In the genomic region with DNA sequence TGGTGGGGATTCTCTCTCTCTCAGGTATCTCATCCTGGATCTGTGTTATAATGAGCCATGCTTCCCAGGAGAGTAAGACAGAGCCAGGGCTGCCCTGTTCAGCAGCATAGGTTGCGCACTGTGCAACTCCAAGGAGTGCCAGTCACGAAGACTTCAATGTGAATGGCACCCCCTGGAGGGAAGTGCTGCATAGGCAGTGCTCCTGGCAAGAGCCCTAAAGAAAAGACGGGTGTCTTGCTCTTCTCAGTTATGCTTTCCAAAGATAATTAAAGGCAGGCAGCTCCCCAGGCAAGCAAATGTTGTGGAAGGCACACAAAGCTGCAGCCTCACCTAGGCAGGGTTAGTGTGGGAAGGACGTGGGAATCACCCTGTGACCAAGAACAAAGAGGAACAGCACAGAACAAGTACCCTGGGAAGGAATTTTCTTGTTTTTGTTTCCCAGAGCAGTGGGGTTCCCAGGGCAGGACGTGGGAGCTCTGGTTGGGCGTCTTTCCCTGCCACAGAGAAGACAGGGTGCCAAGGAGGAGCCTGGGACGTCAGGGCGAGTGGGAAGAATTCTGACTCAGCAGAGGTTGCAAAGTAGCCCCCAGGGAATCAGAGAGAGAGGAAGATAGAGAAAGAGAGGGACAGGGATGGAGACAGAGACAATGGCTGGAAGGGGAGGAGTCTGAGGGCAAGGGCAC, we compare ENCODE assay signal across 8 cellular contexts.
DNase-seq lines count a peak whose midpoint lies in the region; ATAC-seq, FAIRE-seq and TF ChIP-seq lines count a peak whose summit lies in the region.

No MANE protein-coding gene starts in this region.

- H2AFZ ChIP-seq in H9 (ENCODE audit: low read length) (no peak overlapping the region), keratinocyte (ENCODE audit: control insufficient read depth, low read length) (no peak overlapping the region)

- no peak overlapping the region for H4K91ac ChIP-seq in H9 (ENCODE audit: insufficient read length, low read depth, low read length)

- intact Hi-C loops in colonic mucosa (cut with DNase I): no loop called here

- no peak for ATAC-seq in GM21381 (IDR thresholded peaks at IDR 0.05; ENCODE audit: unreplicated experiment)
- ATAC-seq in naive thymus-derived CD8-positive, alpha-beta T cell: no peak
- ATAC-seq in GM18505 (IDR thresholded peaks at IDR 0.05; ENCODE audit: unreplicated experiment): no peak

- H4K20me1 ChIP-seq in BLaER1 treated with 17β-estradiol and CSF1 and Interleukin-3, amounts not matched to agents 10 nM and 100 nM: no peaks in the 10 kb centered on the region
- H4K20me1 ChIP-seq in H9 (ENCODE audit: control insufficient read depth, insufficient read depth, insufficient read length) (no peaks in the 10 kb centered on the region), keratinocyte (ENCODE audit: control insufficient read depth, extremely low read depth, insufficient read depth, low read length) (no peaks in the 10 kb centered on the region)

- no peak overlapping the region for H2AK5ac ChIP-seq in H9 (ENCODE audit: insufficient read length, low read length)

- peak overlapping the region in 3 of 11 experiments; percentile 16 to 34 (median 28); a peak in 3 of 22 replicates for H3K9ac ChIP-seq in BLaER1 treated with 17β-estradiol and CSF1 and Interleukin-3, amounts not matched to agents 10 nM and 100 nM
- H3K9ac ChIP-seq in H9 (ENCODE audit: extremely low read depth, insufficient read length, low read length) (no peak overlapping the region), keratinocyte (ENCODE audit: control insufficient read depth, extremely low read depth, insufficient read depth, low read length) (no peak overlapping the region), colonic mucosa (ENCODE audit: low read depth in 2 of 2, low read length in 2 of 2) (no peak overlapping the region)

- no peaks in the 10 kb centered on the region for H3K36me3 ChIP-seq in BLaER1 treated with 17β-estradiol and CSF1 and Interleukin-3, amounts not matched to agents 10 nM and 100 nM
- H3K36me3 ChIP-seq in WERI-Rb-1 (no peaks in the 10 kb centered on the region), keratinocyte (ENCODE audit: control insufficient read depth in 2 of 2, extremely low read depth in 1 of 2, insufficient read depth in 2 of 2, low read length in 2 of 2) (no peaks in the 10 kb centered on the region), colonic mucosa (no peaks in the 10 kb centered on the region)

- no peaks in the 10 kb centered on the region for H3K79me1 ChIP-seq in H9 (ENCODE audit: insufficient read depth, low read depth, low read length, poor library complexity, severe bottlenecking)

- H3K23ac ChIP-seq in H9 (ENCODE audit: insufficient read length, low read depth, low read length): no peak overlapping the region

- H3K4me1 Mint-ChIP-seq in H9: peaks cover 51 to 59% of the 10 kb centered on the region in 2 experiments
- H3K4me1 Mint-ChIP-seq in naive thymus-derived CD8-positive, alpha-beta T cell: peaks cover 33 to 49% (median 41%) of the 10 kb centered on the region in 4 donors

- H3K4me1 ChIP-seq in BLaER1 treated with 17β-estradiol and CSF1 and Interleukin-3, amounts not matched to agents 10 nM and 100 nM: peaks cover 70 to 92% (median 85%) of the 10 kb centered on the region in 10 experiments
- H3K4me1 ChIP-seq in H9 (ENCODE audit: insufficient read depth, low read length) (peaks cover 6% of the 10 kb centered on the region; the same call in 1 of the 2 replicates), keratinocyte (ENCODE audit: control insufficient read depth, extremely low read depth, insufficient read depth, low read length) (no peaks in the 10 kb centered on the region), colonic mucosa (no peaks in the 10 kb centered on the region)

- no peak overlapping the region for H2BK20ac ChIP-seq in H9 (ENCODE audit: low read depth, low read length, poor library complexity, severe bottlenecking)

- H3K14ac ChIP-seq in H9 (ENCODE audit: insufficient read depth, low read length): no peak overlapping the region

- peak overlapping the region in 8 of 11 experiments; percentile 16 to 72 (median 67); a peak in 12 of 22 replicates for H3K27ac ChIP-seq in BLaER1 treated with 17β-estradiol and CSF1 and Interleukin-3, amounts not matched to agents 10 nM and 100 nM
- H3K27ac ChIP-seq in H9 (ENCODE audit: insufficient read length, low read depth, low read length) (no peak overlapping the region), WERI-Rb-1 (no peak overlapping the region), keratinocyte (ENCODE audit: control insufficient read depth, insufficient read depth, low read length) (no peak overlapping the region), colonic mucosa (no peak overlapping the region)

- H3K79me2 ChIP-seq in H9 (ENCODE audit: insufficient read depth, low read length) (no peaks in the 10 kb centered on the region), keratinocyte (ENCODE audit: control insufficient read depth, insufficient read depth, low read length) (no peaks in the 10 kb centered on the region)

- no peak overlapping the region for H4K8ac ChIP-seq in H9 (replicated peaks; ENCODE audit: insufficient read length, low read depth, low read length)

- H2BK5ac ChIP-seq in H9 (ENCODE audit: insufficient read length, low read length): no peak overlapping the region

- H3K9me3 Mint-ChIP-seq in H9: no peaks in the 10 kb centered on the region
- H3K9me3 Mint-ChIP-seq in naive thymus-derived CD8-positive, alpha-beta T cell: no peaks in the 10 kb centered on the region

- H3K4me2 ChIP-seq in BLaER1 treated with 17β-estradiol and CSF1 and Interleukin-3, amounts not matched to agents 10 nM and 100 nM: peak overlapping the region; percentile 82 to 91 (median 87); a peak in 21 of 22 replicates
- no peak overlapping the region for H3K4me2 ChIP-seq in H9 (ENCODE audit: insufficient read depth, insufficient read length, low read length)
- H3K4me2 ChIP-seq in keratinocyte (ENCODE audit: control insufficient read depth, extremely low read depth, insufficient read depth, low read depth, low read length): no peak overlapping the region

- H3K27me3 Mint-ChIP-seq in H9 (ENCODE audit: low read depth): peaks cover 9% of the 10 kb centered on the region
- H3K27me3 Mint-ChIP-seq in naive thymus-derived CD8-positive, alpha-beta T cell: no peaks in the 10 kb centered on the region

- TF ChIP-seq CTCF in H9 (conservative IDR thresholded peaks at IDR 0.05) (peak; percentile 42; the same call in 2 of the 3 replicates), WERI-Rb-1 (IDR thresholded peaks at IDR 0.05; ENCODE audit: low read depth, low read length) (peak; percentile 68), keratinocyte (optimal IDR thresholded peaks at IDR 0.05 in 1 of 3, IDR thresholded peaks at IDR 0.05 in 1 of 3, conservative IDR thresholded peaks at IDR 0.05 in 1 of 3; ENCODE audit: extremely low read depth in 1 of 3, insufficient read depth in 2 of 3, low read length in 3 of 3) (peak; percentile 57 to 77 (median 68)), colonic mucosa (IDR thresholded peaks at IDR 0.05) (no peak)

- H3K36me3 Mint-ChIP-seq in H9 (ENCODE audit: insufficient read depth in 1 of 3, low read depth in 3 of 3): no peaks in the 10 kb centered on the region
- H3K36me3 Mint-ChIP-seq in naive thymus-derived CD8-positive, alpha-beta T cell: no peaks in the 10 kb centered on the region

- H3K18ac ChIP-seq in H9 (ENCODE audit: insufficient read length, low read depth, low read length): no peak overlapping the region

- H3K27ac Mint-ChIP-seq in H9: peak overlapping the region; percentile 37 to 62 (median 55); a peak in 4 of 7 replicates
- peak overlapping the region in 3 of 10 donors; percentile 84 to 94 (median 87) for H3K27ac Mint-ChIP-seq in naive thymus-derived CD8-positive, alpha-beta T cell

- dilution Hi-C loops in keratinocyte (cut with MboI; ENCODE audit: extremely low pct_ligation_motif_present, low sequenced_read_pairs): no loop called here

- TF ChIP-seq POLR2A in GM18505 (IDR thresholded peaks at IDR 0.05; ENCODE audit: borderline replicate concordance, extremely low read depth, insufficient read depth, insufficient read length): no peak

- no peaks in the 10 kb centered on the region for H3K9me1 ChIP-seq in keratinocyte (ENCODE audit: control insufficient read depth, extremely low read depth, insufficient read depth, low read length)

- no peak overlapping the region for H3K4me3 ChIP-seq in BLaER1 treated with 17β-estradiol and CSF1 and Interleukin-3, amounts not matched to agents 10 nM and 100 nM
- no peak overlapping the region for H3K4me3 ChIP-seq in WERI-Rb-1 (ENCODE audit: low read depth, low read length)
- no peak overlapping the region for H3K4me3 ChIP-seq in keratinocyte (ENCODE audit: control insufficient read depth in 2 of 3, extremely low read depth in 1 of 3, insufficient read depth in 2 of 3, low read depth in 1 of 3, low read length in 3 of 3)
- H3K4me3 ChIP-seq in colonic mucosa: no peak overlapping the region

- H2BK15ac ChIP-seq in H9 (ENCODE audit: low read depth, low read length): no peak overlapping the region

- no peak overlapping the region for H2BK120ac ChIP-seq in H9 (ENCODE audit: low read depth, low read length, poor library complexity, severe bottlenecking)

- no peak for DNase-seq in H9
- DNase-seq in WERI-Rb-1: peak; percentile 62
- DNase-seq in keratinocyte (ENCODE audit: low read depth, low spot score): peak; percentile 7
- DNase-seq in colonic mucosa: no peak
- no peak for DNase-seq in naive thymus-derived CD8-positive, alpha-beta T cell

- H3K4me3 Mint-ChIP-seq in H9: no peak overlapping the region
- no peak overlapping the region for H3K4me3 Mint-ChIP-seq in naive thymus-derived CD8-positive, alpha-beta T cell

- no peak overlapping the region for H3K4ac ChIP-seq in H9 (ENCODE audit: low read depth, low read length)

- no peak overlapping the region for H3K56ac ChIP-seq in H9 (ENCODE audit: insufficient read length, low read depth, low read length)

- WGBS in H9 (ENCODE audit: extremely low coverage, insufficient read length, low lambda C conversion rate): no CpG with 5 or more reads among the region's 8 CpGs

- H3K23me2 ChIP-seq in H9 (ENCODE audit: insufficient read length, low read depth, low read length, poor library complexity, severe bottlenecking): no peaks in the 10 kb centered on the region

- no peak for FAIRE-seq in keratinocyte (lab: Jason Lieb, UNC)

- no peak overlapping the region for H4K5ac ChIP-seq in H9 (ENCODE audit: insufficient read length, low read depth, low read length)

- POLR2A ChIA-PET in naive thymus-derived CD8-positive, alpha-beta T cell (lab: Charles Lee): no interaction called here

- no peaks in the 10 kb centered on the region; a peak in 3 of 22 replicates for H3K27me3 ChIP-seq in BLaER1 treated with 17β-estradiol and CSF1 and Interleukin-3, amounts not matched to agents 10 nM and 100 nM
- H3K27me3 ChIP-seq in H9 (ENCODE audit: insufficient read depth, low read length): no peaks in the 10 kb centered on the region
- H3K27me3 ChIP-seq in WERI-Rb-1 (ENCODE audit: insufficient read depth, low read depth, severe bottlenecking): peaks cover 87% of the 10 kb centered on the region
- peaks cover 42% of the 10 kb centered on the region for H3K27me3 ChIP-seq in keratinocyte (ENCODE audit: control insufficient read depth, extremely low read depth, insufficient read depth, low read length)
- no peaks in the 10 kb centered on the region for H3K27me3 ChIP-seq in colonic mucosa

- no peak overlapping the region for H3T11ph ChIP-seq in H9 (ENCODE audit: low read length)

- no peaks in the 10 kb centered on the region for H3K9me3 ChIP-seq in BLaER1 treated with 17β-estradiol and CSF1 and Interleukin-3, amounts not matched to agents 10 nM and 100 nM (replicated peaks in 1 of 11)
- H3K9me3 ChIP-seq in H9 (ENCODE audit: control insufficient read depth, low read depth, low read length): no peaks in the 10 kb centered on the region
- peaks cover under 1% of the 10 kb centered on the region for H3K9me3 ChIP-seq in WERI-Rb-1 (ENCODE audit: severe bottlenecking)
- no peaks in the 10 kb centered on the region for H3K9me3 ChIP-seq in keratinocyte (ENCODE audit: control insufficient read depth, low read depth, low read length)
- H3K9me3 ChIP-seq in colonic mucosa: no peaks in the 10 kb centered on the region

- no peak overlapping the region for H2BK12ac ChIP-seq in H9 (ENCODE audit: insufficient read length, low read depth, low read length)

Comparison
In these comparisons a context has a peak if more than half of its experiments do, and no peak if none do; other contexts are left out.
1. H3K27ac ChIP-seq: peak in BLaER1 treated with 17β-estradiol and CSF1 and Interleukin-3, amounts not matched to agents 10 nM and 100 nM (8 of 11); none in H9 (single experiment), WERI-Rb-1 (single experiment), keratinocyte (single experiment) and colonic mucosa (single experiment).
2. H3K4me2 ChIP-seq: peak in BLaER1 treated with 17β-estradiol and CSF1 and Interleukin-3, amounts not matched to agents 10 nM and 100 nM (11 of 11); none in H9 (single experiment) and keratinocyte (single experiment).
3. DNase-seq: peak in WERI-Rb-1 (single experiment) and keratinocyte (single experiment); none in H9 (single experiment), colonic mucosa (single experiment) and naive thymus-derived CD8-positive, alpha-beta T cell (0 of 10).